In the genomic region with DNA sequence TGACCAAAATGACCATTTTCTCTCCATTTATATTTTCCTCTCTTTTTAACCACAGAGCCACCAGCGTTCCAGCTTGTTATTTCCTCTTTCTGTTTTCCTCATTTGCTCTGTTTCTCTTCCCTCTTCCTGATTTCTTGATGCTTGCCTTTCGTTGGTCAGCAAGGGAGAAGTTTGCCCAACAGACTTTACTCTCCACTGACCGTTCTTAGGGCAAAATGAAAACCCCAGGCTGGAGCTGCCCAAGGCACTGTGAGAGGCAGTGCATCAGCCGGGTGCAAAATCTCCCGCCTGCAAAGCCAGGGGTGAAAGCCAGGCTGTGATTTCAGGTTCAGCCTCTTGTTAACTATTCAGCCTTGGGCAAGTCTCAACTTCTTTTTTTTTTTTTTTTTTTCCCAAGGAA, we compare ENCODE assay signal across 21 cellular contexts. TPM values are rescaled to one million over a fixed set of nuclear protein-coding genes. Genes with fewer than 3 reads are reported as not detected.
DNase-seq lines count a peak whose midpoint lies in the region; ATAC-seq and TF ChIP-seq lines count a peak whose summit lies in the region.
"Had no signal": no experiment of that assay in that cellular context is flagged by ENCODE, and none has a peak within 500 bp of the region (broad histone marks: within the 10 kb centered on the region; RNA-seq: fewer than 3 reads in every experiment).

No MANE protein-coding gene starts in this region.

- ATAC-seq in lung (ENCODE audit: insufficient read depth, low FRiP score) = peak; percentile 41

- H3K27ac ChIP-seq in HL-60 (replicated peaks) (no peak overlapping the region), lung (ENCODE audit: low read depth in 1 of 2, low read length in 1 of 2) (no peak overlapping the region)
- H3K27ac ChIP-seq: KMS-11, Peyer's patch, sigmoid colon, tibial artery, VCaP had no signal

- H3K4me3 ChIP-seq in HL-60 (replicated peaks; ENCODE audit: insufficient read depth, low read length) = peak overlapping the region; percentile 23; the same call in 1 of the 2 replicates
- H3K4me3 ChIP-seq in lung = no peak overlapping the region
- H3K4me3 ChIP-seq: Peyer's patch, sigmoid colon, tibial artery had no signal

- H3K27me3 ChIP-seq in HL-60 (ENCODE audit: insufficient read depth, poor library complexity, severe bottlenecking) (no peaks in the 10 kb centered on the region), lung (ENCODE audit: control insufficient read depth, insufficient read depth) (no peaks in the 10 kb centered on the region)
- H3K27me3 ChIP-seq: Peyer's patch, sigmoid colon had no signal

- no peak for TF ChIP-seq CTCF in HL-60 (IDR thresholded peaks at IDR 0.05; ENCODE audit: insufficient read depth, low read length)
- no peak for TF ChIP-seq CTCF in lung (IDR thresholded peaks at IDR 0.05; ENCODE audit: control extremely low read depth, extremely low read depth)
- TF ChIP-seq CTCF in GM20000 (IDR thresholded peaks at IDR 0.05; ENCODE audit: extremely low read depth, missing control alignments) = no peak

- DNase-seq in Ammon's horn (ENCODE audit: low spot score) = peak; percentile 57
- DNase-seq in HL-60 (ENCODE audit: low read depth in 1 of 2, low spot score in 1 of 2) = peak in 1 of 2 experiments; percentile 48
- peak; percentile 21 for DNase-seq in SKM-1 treated with dmso at 0.1 percent for 144 hours (lab: John Stamatoyannopoulos, UW; ENCODE audit: unreplicated experiment)
- DNase-seq in lung (ENCODE audit: low spot score) = no peak
- DNase-seq in AG08395 (ENCODE audit: low spot score) = no peak
- DNase-seq in NCI-H510A treated with DMSO at 0.1 percent for 48 hours (lab: John Stamatoyannopoulos, UW) = no peak
- DNase-seq in GM20000 (ENCODE audit: low spot score) = no peak
- DNase-seq in NCI-H748 (lab: John Stamatoyannopoulos, UW; ENCODE audit: unreplicated experiment) = no peak
- DNase-seq: activated CD4-positive, alpha-beta T cell treated with anti-CD3 and anti-CD28 coated beads, Interleukin-2, amount 50 U/mL, for 1 hour; activated CD8-positive, alpha-beta memory T cell treated with anti-CD3 and anti-CD28 coated beads, Interleukin-2, amount 50 U/mL, for 48 hours; activated effector memory CD4-positive, alpha-beta T cell treated with anti-CD3 and anti-CD28 coated beads, Interleukin-2, amount 50 U/mL, for 16 hours; dermis blood vessel endothelial cell; foreskin melanocyte; NCI-H1105 treated with DMSO at 0.1 percent for 48 hours; NCI-H748 treated with DMSO at 0.1 percent for 48 hours; Peyer's patch; sigmoid colon; stimulated activated naive CD4-positive, alpha-beta T cell; tibial artery had no signal

- H3K36me3 ChIP-seq in lung (ENCODE audit: control insufficient read depth in 2 of 2, insufficient read depth in 2 of 2, low read length in 2 of 2) = no peaks in the 10 kb centered on the region
- H3K36me3 ChIP-seq: Peyer's patch, sigmoid colon, tibial artery had no signal

- H3K4me1 ChIP-seq in lung (ENCODE audit: control insufficient read depth in 2 of 2, insufficient read depth in 2 of 2, low read length in 2 of 2) = no peaks in the 10 kb centered on the region
- H3K4me1 ChIP-seq: Peyer's patch, sigmoid colon, tibial artery had no signal

- WGBS in lung, 2 donors = 26 to 47% methylated on average over 5 of the region's 5 CpGs

- H3K9me3 ChIP-seq in lung (ENCODE audit: control insufficient read depth in 2 of 2, insufficient read depth in 1 of 2, low read length in 1 of 2) = no peaks in the 10 kb centered on the region
- H3K9me3 ChIP-seq: Peyer's patch, sigmoid colon, tibial artery had no signal

RNA-seq across cellular contexts. Expression of gene APLP2, which starts 26.1 kb away (rescaled TPM):
- total RNA-seq in lung = 100 to 1,000 TPM; 527 to 532 TPM
- 100 to 1,000 TPM; 235 to 521 TPM for polyA plus RNA-seq in lung

RNA-seq across cellular contexts. Expression of gene PRDM10, which starts 40.9 kb away (rescaled TPM):
- total RNA-seq in lung = 10 to 100 TPM in 1 of 2 donors, 1 to 10 TPM in 1; 8.7 to 19.0 TPM
- polyA plus RNA-seq in lung = 1 to 10 TPM; 2.3 to 2.7 TPM

Comparison
In these comparisons a context has a peak if more than half of its experiments do, and no peak if none do; other contexts are left out.
1. DNase-seq: peak in Ammon's horn (single experiment) and SKM-1 treated with dmso at 0.1 percent for 144 hours (single experiment); none in lung (single experiment), AG08395 (single experiment), NCI-H510A treated with DMSO at 0.1 percent for 48 hours (single experiment), GM20000 (single experiment) and NCI-H748 (single experiment).